8 cellular contexts compared by ENCODE assay signal in the genomic region with DNA sequence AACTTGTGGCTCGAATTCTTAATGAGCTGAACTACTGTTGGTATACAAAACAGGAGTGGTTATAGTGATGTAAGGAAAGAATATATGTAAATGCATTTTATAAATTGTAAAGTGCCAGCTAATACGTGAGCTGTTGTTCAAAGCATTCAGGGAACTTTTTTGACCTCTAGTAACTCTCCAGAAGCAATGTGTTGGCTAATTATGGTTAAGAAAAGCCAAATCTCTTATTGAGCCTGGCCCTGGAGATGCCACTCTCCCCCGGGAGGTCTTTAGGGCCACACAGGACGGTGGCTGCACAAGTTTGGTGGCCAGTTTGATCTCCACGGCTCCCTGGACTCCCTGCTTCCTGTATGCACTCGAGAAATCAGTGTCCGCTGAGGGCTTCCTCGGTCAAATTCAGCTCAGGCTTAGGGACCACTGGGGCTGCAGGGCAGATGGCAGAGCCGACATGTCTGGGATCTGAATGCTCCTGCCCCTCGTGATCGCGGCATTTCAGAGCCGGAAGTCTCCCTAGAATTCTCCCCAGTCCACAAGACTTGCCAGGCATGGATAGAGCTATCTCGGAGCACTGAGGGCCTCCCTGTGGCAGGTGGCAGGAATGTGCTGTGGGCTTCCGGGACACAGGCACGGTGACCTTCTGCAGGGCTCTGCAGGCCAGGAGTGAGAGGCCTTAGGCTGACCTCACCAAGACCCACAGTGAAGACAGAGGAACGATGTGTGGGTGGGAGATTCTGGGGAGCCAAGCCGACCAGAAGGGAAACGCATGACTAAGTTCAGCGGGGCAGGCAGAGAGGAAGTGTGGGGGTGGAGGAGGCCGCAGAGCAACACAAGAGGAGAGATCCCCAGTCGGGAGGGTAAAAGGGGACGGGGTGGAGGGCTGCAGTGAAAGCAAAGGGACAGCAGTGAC. TPM values are rescaled to one million over a fixed set of nuclear protein-coding genes. Genes with fewer than 3 reads are reported as not detected.
A peak's percentile ranks its signal among the peaks of the same experiment; 100 is the strongest.
DNase-seq lines count a peak whose midpoint lies in the region; ATAC-seq and TF ChIP-seq lines count a peak whose summit lies in the region.

No MANE protein-coding gene starts in this region.

- peak; percentile 67 for DNase-seq in EH (ENCODE audit: low read depth)
- peak; percentile 25 for DNase-seq in M059J (ENCODE audit: low read depth)
- peak; percentile 17 for DNase-seq in activated gamma-delta T cell treated with anti-CD3 and anti-CD28 coated beads, Interleukin-2, amount 50 U/mL, for 16 hours (ENCODE audit: low read depth)
- DNase-seq in immature natural killer cell: no peak
- peak; percentile 25 to 40 for DNase-seq in stimulated activated CD4-positive, alpha-beta T cell treated with anti-CD3 and anti-CD28 coated beads, Interleukin-4, amount 100 ng/mL, for 4 hours
- no peak for DNase-seq in T-helper 9 cell
- DNase-seq in hepatocyte (ENCODE audit: low spot score): no peak

- H3K27ac ChIP-seq in hepatocyte: no peak overlapping the region

- H3K36me3 ChIP-seq in hepatocyte (replicated peaks; ENCODE audit: insufficient read depth, low read depth): no peaks in the 10 kb centered on the region

- H3K27me3 ChIP-seq in hepatocyte: no peaks in the 10 kb centered on the region

- H3K79me2 ChIP-seq in hepatocyte: no peaks in the 10 kb centered on the region

- peaks cover 0 to 3% (median 0%) of the 10 kb centered on the region in 3 donors for H3K27me3 Mint-ChIP-seq in immature natural killer cell (ENCODE audit: low read depth in 3 of 3)

- no peak overlapping the region for H3K4me2 ChIP-seq in hepatocyte

- H3K9me2 ChIP-seq in hepatocyte (replicated peaks; ENCODE audit: insufficient read depth): no peaks in the 10 kb centered on the region

- peaks cover 6 to 22% (median 10%) of the 10 kb centered on the region in 3 donors for H3K36me3 Mint-ChIP-seq in immature natural killer cell

- WGBS in hepatocyte (ENCODE audit: low lambda C conversion rate, missing lambda C conversion rate): 73% methylated on average over 23 of the region's 23 CpGs

- H3K4me3 ChIP-seq in hepatocyte: no peak overlapping the region

- no peak overlapping the region for H2AFZ ChIP-seq in hepatocyte

- ATAC-seq in HG02642 (IDR thresholded peaks at IDR 0.05; ENCODE audit: poor library complexity, unreplicated experiment): no peak

- H3K9me3 Mint-ChIP-seq in immature natural killer cell: no peaks in the 10 kb centered on the region

- peak overlapping the region in 5 of 6 donors; percentile 1 to 73 (median 25) for H3K27ac Mint-ChIP-seq in immature natural killer cell

- peaks cover 16 to 18% of the 10 kb centered on the region in 2 donors for H3K4me1 Mint-ChIP-seq in immature natural killer cell

- peaks cover 9% of the 10 kb centered on the region for H3K4me1 ChIP-seq in hepatocyte (ENCODE audit: insufficient read depth)

- H3K9me3 ChIP-seq in hepatocyte (ENCODE audit: low read depth): no peaks in the 10 kb centered on the region

- peak overlapping the region in 4 of 5 donors; percentile 28 to 66 (median 38) for H3K4me3 Mint-ChIP-seq in immature natural killer cell

- TF ChIP-seq CTCF in hepatocyte (IDR thresholded peaks at IDR 0.05; ENCODE audit: poor library complexity): no peak

- no peaks in the 10 kb centered on the region for H4K20me1 ChIP-seq in hepatocyte (ENCODE audit: insufficient read depth, poor library complexity, severe bottlenecking)

RNA-seq across cellular contexts. Expression of a gene that starts 18.6 kb away (rescaled TPM):
- total RNA-seq in M059J (2014; rRNA removed; shearing (Covaris generic)): 0.39 and 0.89 TPM in 2 replicates
- polyA plus RNA-seq in immature natural killer cell: under 1 TPM in 1 of 3 donors, not detected in 2; 0.02 TPM
- total RNA-seq in hepatocyte: 1.5 and 1.6 TPM in 2 replicates
- 2.0 and 2.1 TPM in 2 replicates for polyA plus RNA-seq in hepatocyte

Comparison
In these comparisons a context has a peak if more than half of its experiments do, and no peak if none do; other contexts are left out.
1. DNase-seq: peak in EH (single experiment), M059J (single experiment), activated gamma-delta T cell treated with anti-CD3 and anti-CD28 coated beads, Interleukin-2, amount 50 U/mL, for 16 hours (single experiment) and stimulated activated CD4-positive, alpha-beta T cell treated with anti-CD3 and anti-CD28 coated beads, Interleukin-4, amount 100 ng/mL, for 4 hours (2 of 2); none in immature natural killer cell (0 of 3), T-helper 9 cell (single experiment) and hepatocyte (single experiment).